Comparison of ENCODE assay signal across 26 cellular contexts in the genomic region with DNA sequence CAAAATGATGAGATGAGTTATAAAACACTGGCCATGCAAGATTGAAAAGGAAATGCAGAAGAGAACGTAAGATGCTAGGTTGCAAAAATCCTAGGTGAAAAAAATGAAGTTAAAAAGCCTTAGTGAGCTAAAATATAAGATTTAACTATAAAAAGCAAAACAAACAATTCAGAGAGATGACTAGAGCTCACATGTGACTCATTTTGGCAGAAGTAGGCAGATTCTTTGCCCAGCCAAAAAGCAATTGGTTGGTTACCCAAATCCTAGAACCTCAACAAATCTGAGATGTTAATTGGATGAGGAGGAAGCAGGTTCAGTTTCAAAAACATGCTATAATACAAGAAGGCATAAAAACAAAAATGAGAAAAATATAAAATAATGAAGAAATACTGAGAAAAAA.
A peak's percentile ranks its signal among the peaks of the same experiment; 100 is the strongest.
DNase-seq lines count a peak whose midpoint lies in the region; ATAC-seq lines count a peak whose summit lies in the region.
"Had no signal": no experiment of that assay in that cellular context is flagged by ENCODE, and none has a peak within 500 bp of the region (broad histone marks: within the 10 kb centered on the region; RNA-seq: fewer than 3 reads in every experiment).

No MANE protein-coding gene starts in this region.

- CTCF ChIA-PET in CD8-positive, alpha-beta memory T cell (lab: Charles Lee), result no interaction called here

- H3K9me3 ChIP-seq in CD8-positive, alpha-beta memory T cell (ENCODE audit: low read length), result no peaks in the 10 kb centered on the region
- H3K9me3 ChIP-seq: gastrocnemius medialis, lower lobe of right lung, neutrophil had no signal

- no peak overlapping the region for H3K4me3 Mint-ChIP-seq in CD8-positive, alpha-beta memory T cell
- H3K4me3 Mint-ChIP-seq: activated CD8-positive, alpha-beta T cell treated with anti-CD3 and anti-CD28 coated beads, Interleukin-2, amount 10 ng/mL, durations not matched to agents 7 days and 5 days; GM23338 had no signal

- H3K4me1 Mint-ChIP-seq in CD8-positive, alpha-beta memory T cell, result no peaks in the 10 kb centered on the region
- H3K4me1 Mint-ChIP-seq: GM23338 had no signal

- no peaks in the 10 kb centered on the region for H3K27me3 ChIP-seq in CD8-positive, alpha-beta memory T cell (ENCODE audit: insufficient read depth, low read length, poor library complexity, severe bottlenecking)
- H3K27me3 ChIP-seq: dorsolateral prefrontal cortex, gastrocnemius medialis had no signal

- no peak overlapping the region for H3K4me3 ChIP-seq in CD8-positive, alpha-beta memory T cell (ENCODE audit: low read length)
- H3K4me3 ChIP-seq: dorsolateral prefrontal cortex, gastrocnemius medialis, GM23338, lower lobe of right lung, smooth muscle cell had no signal

- peak; percentile 60 for DNase-seq in EH (ENCODE audit: low read depth)
- peak; percentile 59 for DNase-seq in NCI-H446 treated with DMSO at 0.1 percent for 48 hours (lab: John Stamatoyannopoulos, UW)
- peak; percentile 49 for DNase-seq in dedifferentiated amniotic fluid mesenchymal stem cell (ENCODE audit: extremely low spot score)
- DNase-seq in myocyte (ENCODE audit: low read depth), result peak; percentile 25
- no peak for DNase-seq in stimulated activated CD4-positive, alpha-beta T cell treated with anti-CD3 and anti-CD28 coated beads, Interleukin-4, amount 100 ng/mL, for 24 hours
- DNase-seq in DMS114 treated with DMSO at 0.1 percent for 48 hours (lab: John Stamatoyannopoulos, UW; ENCODE audit: unreplicated experiment), result no peak
- DNase-seq in CD8-positive, alpha-beta memory T cell, result no peak
- DNase-seq: activated CD8-positive, alpha-beta T cell treated with anti-CD3 and anti-CD28 coated beads, Interleukin-2, amount 10 ng/mL, durations not matched to agents 7 days and 5 days; activated naive CD4-positive, alpha-beta T cell; activated T-cell treated with anti-CD3 and anti-CD28 coated beads, Interleukin-2, amount 50 U/mL, for 1 hour; central memory CD4-positive, alpha-beta T cell; DMS79 treated with DMSO at 0.1 percent for 48 hours; dorsolateral prefrontal cortex; gastrocnemius medialis; hypothalamus; lower lobe of right lung; NCI-H2171; NCI-H748 treated with DMSO at 0.1 percent for 48 hours; SHP77 treated with DMSO at 0.1 percent for 48 hours; stimulated activated CD4-positive, alpha-beta T cell treated with anti-CD3 and anti-CD28 coated beads, Interleukin-2, amount 100 ng/mL, for 48 hours; stimulated activated naive CD4-positive, alpha-beta T cell had no signal

- no peaks in the 10 kb centered on the region for H3K36me3 Mint-ChIP-seq in CD8-positive, alpha-beta memory T cell

- POLR2A ChIA-PET in CD8-positive, alpha-beta memory T cell (lab: Charles Lee), result no interaction called here

- no peaks in the 10 kb centered on the region for H3K4me1 ChIP-seq in CD8-positive, alpha-beta memory T cell (ENCODE audit: insufficient read depth, low read length)
- H3K4me1 ChIP-seq: gastrocnemius medialis, lower lobe of right lung had no signal

- no peak overlapping the region for H3K27ac Mint-ChIP-seq in CD8-positive, alpha-beta memory T cell
- H3K27ac Mint-ChIP-seq: activated CD8-positive, alpha-beta T cell treated with anti-CD3 and anti-CD28 coated beads, Interleukin-2, amount 10 ng/mL, durations not matched to agents 7 days and 5 days; GM23338 had no signal

- no peaks in the 10 kb centered on the region for H3K9me3 Mint-ChIP-seq in CD8-positive, alpha-beta memory T cell
- H3K9me3 Mint-ChIP-seq: GM23338 had no signal

- H3K36me3 ChIP-seq in CD8-positive, alpha-beta memory T cell (ENCODE audit: insufficient read depth, low read length), result no peaks in the 10 kb centered on the region
- H3K36me3 ChIP-seq: gastrocnemius medialis, lower lobe of right lung, neutrophil had no signal

- no peak for ATAC-seq in GM19397 (IDR thresholded peaks at IDR 0.05; ENCODE audit: unreplicated experiment)
- ATAC-seq: activated CD4-positive, CD25-positive, alpha-beta regulatory T cell treated with anti-CD3 and anti-CD28 coated beads, Interleukin-2, amount 50 U/mL, for 24 hours; activated CD8-positive, alpha-beta T cell treated with anti-CD3 and anti-CD28 coated beads, Interleukin-2, amount 10 ng/mL, durations not matched to agents 7 days and 5 days; gastrocnemius medialis; GM23338; lower lobe of right lung had no signal

- no peak overlapping the region for H3K27ac ChIP-seq in CD8-positive, alpha-beta memory T cell (ENCODE audit: low read depth, low read length)
- H3K27ac ChIP-seq: dorsolateral prefrontal cortex, gastrocnemius medialis, lower lobe of right lung, neutrophil had no signal

- H3K27me3 Mint-ChIP-seq in CD8-positive, alpha-beta memory T cell, result peaks cover 2 to 5% of the 10 kb centered on the region in 2 donors

Comparison
In these comparisons a context has a peak if more than half of its experiments do, and no peak if none do; other contexts are left out.
1. DNase-seq: peak in EH (single experiment), NCI-H446 treated with DMSO at 0.1 percent for 48 hours (single experiment), dedifferentiated amniotic fluid mesenchymal stem cell (single experiment) and myocyte (single experiment); none in stimulated activated CD4-positive, alpha-beta T cell treated with anti-CD3 and anti-CD28 coated beads, Interleukin-4, amount 100 ng/mL, for 24 hours (single experiment), DMS114 treated with DMSO at 0.1 percent for 48 hours (single experiment) and CD8-positive, alpha-beta memory T cell (0 of 5).